ENCODE assay signal across 19 cellular contexts in the genomic region with DNA sequence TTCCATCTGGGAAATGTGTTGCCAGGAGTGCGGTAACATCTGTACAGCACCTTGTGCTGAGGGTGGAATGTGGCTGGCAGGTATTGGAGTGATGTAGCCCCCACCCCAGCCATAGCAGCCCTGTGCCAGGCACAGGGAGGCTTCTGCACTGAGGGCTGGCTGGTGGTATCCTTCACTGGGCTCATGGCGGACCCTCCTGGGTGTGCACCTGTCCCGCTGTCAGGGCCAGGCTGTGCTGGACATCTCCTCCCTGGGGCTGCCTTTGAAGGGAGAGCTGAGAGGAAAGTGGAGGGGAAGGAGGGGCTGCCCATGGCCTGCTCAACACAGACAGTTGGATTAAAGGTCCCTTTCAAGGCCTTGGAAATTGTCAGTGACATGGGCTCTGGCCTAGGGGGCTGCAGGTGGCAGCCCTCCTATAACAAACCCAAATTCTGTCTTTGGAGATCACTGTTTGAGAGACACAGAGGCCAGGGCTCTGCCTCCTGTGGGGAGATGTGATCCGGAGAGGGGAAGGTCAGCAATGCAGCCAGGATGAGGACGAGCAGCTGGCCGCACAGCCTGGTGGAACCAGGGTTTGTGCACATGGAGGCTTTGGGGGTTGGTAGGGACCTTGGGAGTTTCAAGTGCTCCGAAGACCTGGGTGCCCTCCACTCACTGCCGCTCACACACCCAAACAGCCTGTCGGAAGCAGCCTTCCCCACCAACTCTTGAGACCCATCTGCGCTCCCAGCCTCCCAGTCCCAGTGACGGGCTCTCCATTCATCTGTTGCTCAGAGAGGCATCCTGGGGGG. TPM values are rescaled to one million over a fixed set of nuclear protein-coding genes. Genes with fewer than 3 reads are reported as not detected.
"Had no signal": no experiment of that assay in that cellular context is flagged by ENCODE, and none has a peak within 500 bp of the region (broad histone marks: within the 10 kb centered on the region; RNA-seq: fewer than 3 reads in every experiment).

No MANE protein-coding gene starts in this region.

- H3K27ac ChIP-seq: colonic mucosa, heart left ventricle, suprapubic skin, thyroid gland, vagina had no signal

- H3K4me3 Mint-ChIP-seq: naive thymus-derived CD4-positive, alpha-beta T cell; stimulated activated effector memory CD8-positive, alpha-beta T cell treated with anti-CD3 and anti-CD28 coated beads, Interleukin-12 subunit alpha, Interleukin-12 subunit beta, amount 100 ng/mL, for 72 hours had no signal

- H3K27me3 ChIP-seq: colonic mucosa, suprapubic skin, thyroid gland, upper lobe of left lung, vagina had no signal

- H3K27me3 Mint-ChIP-seq: naive thymus-derived CD4-positive, alpha-beta T cell had no signal

- H3K4me1 ChIP-seq: colonic mucosa had no signal

- FAIRE-seq: frontal cortex had no signal

- H3K4me3 ChIP-seq: colonic mucosa, heart left ventricle, smooth muscle cell, suprapubic skin, thyroid gland, upper lobe of left lung, vagina had no signal

- H3K4me2 ChIP-seq: smooth muscle cell had no signal

- ATAC-seq: left colon; naive thymus-derived CD4-positive, alpha-beta T cell; right cardiac atrium; stimulated activated effector memory CD8-positive, alpha-beta T cell treated with anti-CD3 and anti-CD28 coated beads, Interleukin-12 subunit alpha, Interleukin-12 subunit beta, amount 100 ng/mL, for 72 hours; stimulated activated naive CD8-positive, alpha-beta T cell treated with anti-CD3 and anti-CD28 coated beads, Interleukin-15, Interleukin-2, amounts not matched to agents 100 U/mL and 50 U/mL, for 24 hours had no signal

- H3K27ac Mint-ChIP-seq: stimulated activated effector memory CD8-positive, alpha-beta T cell treated with anti-CD3 and anti-CD28 coated beads, Interleukin-12 subunit alpha, Interleukin-12 subunit beta, amount 100 ng/mL, for 72 hours had no signal

- H3K9me3 Mint-ChIP-seq: naive thymus-derived CD4-positive, alpha-beta T cell; stimulated activated effector memory CD8-positive, alpha-beta T cell treated with anti-CD3 and anti-CD28 coated beads, Interleukin-12 subunit alpha, Interleukin-12 subunit beta, amount 100 ng/mL, for 72 hours had no signal

- H3K36me3 Mint-ChIP-seq: stimulated activated effector memory CD8-positive, alpha-beta T cell treated with anti-CD3 and anti-CD28 coated beads, Interleukin-12 subunit alpha, Interleukin-12 subunit beta, amount 100 ng/mL, for 72 hours had no signal

- H3K36me3 ChIP-seq: colonic mucosa, heart left ventricle, suprapubic skin, thyroid gland, upper lobe of left lung, vagina had no signal

- DNase-seq: colonic mucosa; dermis blood vessel endothelial cell; effector CD4-positive, alpha-beta T cell; heart left ventricle; hippocampal formation; left colon; mesendoderm; naive thymus-derived CD4-positive, alpha-beta T cell; stimulated activated CD4-positive, alpha-beta T cell treated with anti-CD3 and anti-CD28 coated beads, Interleukin-4, amount 100 ng/mL, for 1 hour; stimulated activated CD8-positive, alpha-beta memory T cell treated with anti-CD3 and anti-CD28 coated beads, Interleukin-4, amount 100 ng/mL, for 48 hours; stimulated activated naive CD8-positive, alpha-beta T cell treated with anti-CD3 and anti-CD28 coated beads, Interleukin-15, Interleukin-2, amounts not matched to agents 100 U/mL and 50 U/mL, for 24 hours; thyroid gland; upper lobe of left lung had no signal

- H3K9me3 ChIP-seq: colonic mucosa, heart left ventricle, suprapubic skin, thyroid gland, upper lobe of left lung, vagina had no signal

RNA-seq across cellular contexts. Expression of a gene that starts 22.8 kb away (rescaled TPM):
- total RNA-seq: dermis blood vessel endothelial cell had no signal
